ENCODE assay signal across 4 cellular contexts in genomic region chr15:43830691-43831275, GRCh38. TPM values are rescaled to one million over a fixed set of nuclear protein-coding genes. Genes with fewer than 3 reads are reported as not detected.
"Had no signal": no experiment of that assay in that cellular context is flagged by ENCODE, and none has a peak within 500 bp of the region (broad histone marks: within the 10 kb centered on the region; RNA-seq: fewer than 3 reads in every experiment).

No MANE protein-coding gene starts in this region.

RNA-seq across cellular contexts. Expression of gene SERINC4, which starts 30.8 kb away (rescaled TPM):
- total RNA-seq: endothelial cell of umbilical vein, myocyte, omental fat pad had no signal
- polyA plus RNA-seq: endothelial cell of umbilical vein, hepatocyte had no signal
